ENCODE assay signal across 2 cellular contexts in genomic region chr2:25032094-25032493, GRCh38.
TF ChIP-seq lines count a peak whose summit lies in the region.

No MANE protein-coding gene starts in this region.

TF ChIP-seq in GM23338, 12 proteins besides CTCF, POLR2A, EP300 and RAD21:
- TF ChIP-seq POLR2AphosphoS5 (IDR thresholded peaks at IDR 0.05; ENCODE audit: low read depth) (no peak), JUNB (IDR thresholded peaks at IDR 0.05; ENCODE audit: unreplicated experiment) (no peak), EZH2 (IDR thresholded peaks at IDR 0.05; ENCODE audit: low read depth, unreplicated experiment) (no peak), ETS1 (IDR thresholded peaks at IDR 0.05) (no peak), STAT1 (IDR thresholded peaks at IDR 0.05; ENCODE audit: unreplicated experiment) (no peak), ZNF462 (CRISPR knock-in tag; IDR thresholded peaks at IDR 0.05) (no peak), ZNF114 (CRISPR knock-in tag; IDR thresholded peaks at IDR 0.05) (no peak), CREB1 (CRISPR knock-in tag; IDR thresholded peaks at IDR 0.05; ENCODE audit: low read depth) (no peak), NANOG (IDR thresholded peaks at IDR 0.05; ENCODE audit: borderline replicate concordance) (no peak), REST (IDR thresholded peaks at IDR 0.05; ENCODE audit: unreplicated experiment) (no peak), EZH2phosphoT487 (IDR thresholded peaks at IDR 0.05; ENCODE audit: unreplicated experiment) (no peak), ZNF331 (CRISPR knock-in tag; IDR thresholded peaks at IDR 0.05; ENCODE audit: low read depth) (no peak)

TF ChIP-seq in H1, 55 proteins besides CTCF, POLR2A, EP300 and RAD21:
- TF ChIP-seq ZNF274 (IDR thresholded peaks at IDR 0.05; ENCODE audit: borderline replicate concordance, extremely low read depth, low read length), result no peak
- TF ChIP-seq FOSL1 (IDR thresholded peaks at IDR 0.05; ENCODE audit: insufficient read depth, low read depth, low read length), result no peak
